Comparison of ENCODE assay signal across 1 cellular context in the genomic region with DNA sequence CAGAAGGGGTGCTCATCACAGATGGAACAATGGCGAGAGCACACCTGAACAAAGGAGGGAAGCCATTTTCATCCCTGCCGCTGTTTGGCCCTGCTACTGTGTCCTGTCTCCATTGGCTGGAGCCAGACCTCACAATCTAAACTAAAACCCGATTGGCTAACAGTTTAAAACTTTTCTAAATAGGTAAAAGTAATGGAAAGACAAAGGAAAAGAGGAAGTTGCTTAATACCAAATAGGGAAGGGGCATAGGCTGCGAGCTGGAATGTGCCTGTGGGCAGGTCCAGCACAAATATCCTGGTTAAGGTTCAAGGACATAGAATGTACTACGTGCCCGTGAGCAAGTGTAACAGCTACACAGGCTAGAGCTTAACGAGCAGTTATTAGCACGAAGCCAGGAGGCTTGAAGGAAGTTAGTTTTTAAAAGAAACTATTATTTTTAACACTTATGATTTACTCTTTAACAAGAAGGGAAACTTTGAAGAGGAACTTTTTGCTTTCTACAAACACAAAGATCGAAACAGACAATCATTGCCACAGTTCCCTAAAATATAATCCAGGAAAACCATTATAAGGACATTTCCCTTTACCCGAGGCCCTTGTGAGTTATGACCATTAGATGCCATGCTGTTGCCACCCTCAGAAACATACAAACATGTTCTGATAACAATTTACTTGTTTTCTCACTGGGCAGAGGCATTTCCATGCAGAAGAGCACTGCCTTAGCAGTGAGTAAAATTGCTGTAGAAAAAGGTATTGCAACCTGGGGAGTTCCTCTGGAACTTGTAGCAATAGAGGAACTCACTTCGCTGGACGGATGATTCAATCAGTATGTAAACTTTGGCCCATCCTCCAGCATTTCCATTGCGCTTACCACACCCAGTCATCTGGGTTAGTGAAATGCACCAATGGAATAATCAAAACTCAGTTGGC.
TF ChIP-seq lines count a peak whose summit lies in the region.

No MANE protein-coding gene starts in this region.

TF ChIP-seq in K562, 482 proteins besides CTCF, POLR2A, EP300 and RAD21 (continued from another document and continues in another):
- TF ChIP-seq NONO (IDR thresholded peaks at IDR 0.05; ENCODE audit: low read depth in 2 of 2, low read length in 1 of 2) (no peak), ZNF282 (CRISPR knock-in tag; IDR thresholded peaks at IDR 0.05) (no peak), ZNF324 (CRISPR knock-in tag; IDR thresholded peaks at IDR 0.05) (no peak), EHMT2 (IDR thresholded peaks at IDR 0.05) (0 out of 2 replicates have a peak, but pooled peaks have one; percentile 41), DIDO1 (tag; IDR thresholded peaks at IDR 0.05; ENCODE audit: low read depth) (no peak), RBM17 (IDR thresholded peaks at IDR 0.05; ENCODE audit: borderline replicate concordance, low read depth, low read length) (no peak), HCFC1 (IDR thresholded peaks at IDR 0.05; ENCODE audit: low read depth, low read length) (no peak), ZNF253 (CRISPR knock-in tag; conservative IDR thresholded peaks at IDR 0.05) (no peak), PHB2 (IDR thresholded peaks at IDR 0.05; ENCODE audit: low read depth) (no peak), NBN (IDR thresholded peaks at IDR 0.05; ENCODE audit: low read depth) (peak; percentile 61; the same call in 1 of the 2 replicates), MEF2A (IDR thresholded peaks at IDR 0.05; ENCODE audit: control insufficient read depth, low read depth, low read length) (no peak), HIVEP1 (CRISPR knock-in tag; IDR thresholded peaks at IDR 0.05) (no peak), XRCC4 (IDR thresholded peaks at IDR 0.05; ENCODE audit: extremely low read depth, insufficient read depth, insufficient read length) (no peak), HDAC2 (IDR thresholded peaks at IDR 0.05) (no peak), XRCC5 (IDR thresholded peaks at IDR 0.05; ENCODE audit: low read depth, low read length) (no peak), ZNF12 (CRISPR knock-in tag; IDR thresholded peaks at IDR 0.05) (no peak), SETDB1 (IDR thresholded peaks at IDR 0.05; ENCODE audit: low read length) (no peak), HSF4 (CRISPR knock-in tag; IDR thresholded peaks at IDR 0.05; ENCODE audit: borderline replicate concordance) (no peak), MEIS2 (IDR thresholded peaks at IDR 0.05; ENCODE audit: partially characterized antibody) (peak; percentile 18), ETS2 (tag; IDR thresholded peaks at IDR 0.05; ENCODE audit: borderline replicate concordance, poor library complexity, severe bottlenecking) (no peak), L3MBTL2 (IDR thresholded peaks at IDR 0.05) (peak; percentile 67), ZNF785 (CRISPR knock-in tag; IDR thresholded peaks at IDR 0.05) (no peak), ZFX (CRISPR knock-in tag; IDR thresholded peaks at IDR 0.05) (peak; percentile 44), ZNF75A (CRISPR knock-in tag; IDR thresholded peaks at IDR 0.05) (0 out of 2 replicates have a peak, but pooled peaks have one; percentile 30), TRIM24 (IDR thresholded peaks at IDR 0.05) (peak; percentile 76 to 87; a peak in 3 of 4 replicates), RUNX1 (IDR thresholded peaks at IDR 0.05; ENCODE audit: low read depth) (no peak), POLR2H (tag; IDR thresholded peaks at IDR 0.05; ENCODE audit: low read depth) (peak; percentile 90), MIER1 (IDR thresholded peaks at IDR 0.05; ENCODE audit: low read depth) (no peak), HMG20A (CRISPR knock-in tag; conservative IDR thresholded peaks at IDR 0.05) (no peak), ZNF124 (CRISPR knock-in tag; IDR thresholded peaks at IDR 0.05) (no peak), POLR2G (IDR thresholded peaks at IDR 0.05; ENCODE audit: low read depth, low read length) (0 out of 2 replicates have a peak, but pooled peaks have one; percentile 24), ZNF764 (CRISPR knock-in tag; IDR thresholded peaks at IDR 0.05; ENCODE audit: low read depth) (0 out of 2 replicates have a peak, but pooled peaks have one; percentile 32), HDAC8 (tag; IDR thresholded peaks at IDR 0.05) (peak; percentile 10; the same call in 1 of the 2 replicates)
- TF ChIP-seq, protein P1, sequence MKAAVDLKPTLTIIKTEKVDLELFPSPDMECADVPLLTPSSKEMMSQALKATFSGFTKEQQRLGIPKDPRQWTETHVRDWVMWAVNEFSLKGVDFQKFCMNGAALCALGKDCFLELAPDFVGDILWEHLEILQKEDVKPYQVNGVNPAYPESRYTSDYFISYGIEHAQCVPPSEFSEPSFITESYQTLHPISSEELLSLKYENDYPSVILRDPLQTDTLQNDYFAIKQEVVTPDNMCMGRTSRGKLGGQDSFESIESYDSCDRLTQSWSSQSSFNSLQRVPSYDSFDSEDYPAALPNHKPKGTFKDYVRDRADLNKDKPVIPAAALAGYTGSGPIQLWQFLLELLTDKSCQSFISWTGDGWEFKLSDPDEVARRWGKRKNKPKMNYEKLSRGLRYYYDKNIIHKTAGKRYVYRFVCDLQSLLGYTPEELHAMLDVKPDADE (conservative IDR thresholded peaks at IDR 0.05; ENCODE audit: control insufficient read depth, low read depth, low read length), result no peak
- TF ChIP-seq, protein P2, sequence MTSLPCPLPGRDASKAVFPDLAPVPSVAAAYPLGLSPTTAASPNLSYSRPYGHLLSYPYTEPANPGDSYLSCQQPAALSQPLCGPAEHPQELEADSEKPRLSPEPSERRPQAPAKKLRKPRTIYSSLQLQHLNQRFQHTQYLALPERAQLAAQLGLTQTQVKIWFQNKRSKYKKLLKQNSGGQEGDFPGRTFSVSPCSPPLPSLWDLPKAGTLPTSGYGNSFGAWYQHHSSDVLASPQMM (CRISPR knock-in tag; IDR thresholded peaks at IDR 0.05), result no peak
- TF ChIP-seq, protein P3, sequence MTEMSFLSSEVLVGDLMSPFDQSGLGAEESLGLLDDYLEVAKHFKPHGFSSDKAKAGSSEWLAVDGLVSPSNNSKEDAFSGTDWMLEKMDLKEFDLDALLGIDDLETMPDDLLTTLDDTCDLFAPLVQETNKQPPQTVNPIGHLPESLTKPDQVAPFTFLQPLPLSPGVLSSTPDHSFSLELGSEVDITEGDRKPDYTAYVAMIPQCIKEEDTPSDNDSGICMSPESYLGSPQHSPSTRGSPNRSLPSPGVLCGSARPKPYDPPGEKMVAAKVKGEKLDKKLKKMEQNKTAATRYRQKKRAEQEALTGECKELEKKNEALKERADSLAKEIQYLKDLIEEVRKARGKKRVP (CRISPR knock-in tag; IDR thresholded peaks at IDR 0.05), result peak; percentile 87
- TF ChIP-seq, protein P4, sequence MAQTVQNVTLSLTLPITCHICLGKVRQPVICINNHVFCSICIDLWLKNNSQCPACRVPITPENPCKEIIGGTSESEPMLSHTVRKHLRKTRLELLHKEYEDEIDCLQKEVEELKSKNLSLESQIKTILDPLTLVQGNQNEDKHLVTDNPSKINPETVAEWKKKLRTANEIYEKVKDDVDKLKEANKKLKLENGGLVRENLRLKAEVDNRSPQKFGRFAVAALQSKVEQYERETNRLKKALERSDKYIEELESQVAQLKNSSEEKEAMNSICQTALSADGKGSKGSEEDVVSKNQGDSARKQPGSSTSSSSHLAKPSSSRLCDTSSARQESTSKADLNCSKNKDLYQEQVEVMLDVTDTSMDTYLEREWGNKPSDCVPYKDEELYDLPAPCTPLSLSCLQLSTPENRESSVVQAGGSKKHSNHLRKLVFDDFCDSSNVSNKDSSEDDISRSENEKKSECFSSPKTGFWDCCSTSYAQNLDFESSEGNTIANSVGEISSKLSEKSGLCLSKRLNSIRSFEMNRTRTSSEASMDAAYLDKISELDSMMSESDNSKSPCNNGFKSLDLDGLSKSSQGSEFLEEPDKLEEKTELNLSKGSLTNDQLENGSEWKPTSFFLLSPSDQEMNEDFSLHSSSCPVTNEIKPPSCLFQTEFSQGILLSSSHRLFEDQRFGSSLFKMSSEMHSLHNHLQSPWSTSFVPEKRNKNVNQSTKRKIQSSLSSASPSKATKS (CRISPR knock-in tag; IDR thresholded peaks at IDR 0.05), result no peak
- TF ChIP-seq, protein P5, sequence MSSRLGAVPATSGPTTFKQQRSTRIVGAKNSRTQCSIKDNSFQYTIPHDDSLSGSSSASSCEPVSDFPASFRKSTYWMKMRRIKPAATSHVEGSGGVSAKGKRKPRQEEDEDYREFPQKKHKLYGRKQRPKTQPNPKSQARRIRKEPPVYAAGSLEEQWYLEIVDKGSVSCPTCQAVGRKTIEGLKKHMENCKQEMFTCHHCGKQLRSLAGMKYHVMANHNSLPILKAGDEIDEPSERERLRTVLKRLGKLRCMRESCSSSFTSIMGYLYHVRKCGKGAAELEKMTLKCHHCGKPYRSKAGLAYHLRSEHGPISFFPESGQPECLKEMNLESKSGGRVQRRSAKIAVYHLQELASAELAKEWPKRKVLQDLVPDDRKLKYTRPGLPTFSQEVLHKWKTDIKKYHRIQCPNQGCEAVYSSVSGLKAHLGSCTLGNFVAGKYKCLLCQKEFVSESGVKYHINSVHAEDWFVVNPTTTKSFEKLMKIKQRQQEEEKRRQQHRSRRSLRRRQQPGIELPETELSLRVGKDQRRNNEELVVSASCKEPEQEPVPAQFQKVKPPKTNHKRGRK (tag; IDR thresholded peaks at IDR 0.05), result no peak
- TF ChIP-seq, protein P6, sequence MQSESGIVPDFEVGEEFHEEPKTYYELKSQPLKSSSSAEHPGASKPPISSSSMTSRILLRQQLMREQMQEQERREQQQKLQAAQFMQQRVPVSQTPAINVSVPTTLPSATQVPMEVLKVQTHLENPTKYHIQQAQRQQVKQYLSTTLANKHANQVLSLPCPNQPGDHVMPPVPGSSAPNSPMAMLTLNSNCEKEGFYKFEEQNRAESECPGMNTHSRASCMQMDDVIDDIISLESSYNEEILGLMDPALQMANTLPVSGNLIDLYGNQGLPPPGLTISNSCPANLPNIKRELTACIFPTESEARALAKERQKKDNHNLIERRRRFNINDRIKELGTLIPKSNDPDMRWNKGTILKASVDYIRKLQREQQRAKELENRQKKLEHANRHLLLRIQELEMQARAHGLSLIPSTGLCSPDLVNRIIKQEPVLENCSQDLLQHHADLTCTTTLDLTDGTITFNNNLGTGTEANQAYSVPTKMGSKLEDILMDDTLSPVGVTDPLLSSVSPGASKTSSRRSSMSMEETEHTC (IDR thresholded peaks at IDR 0.05), result no peak
- TF ChIP-seq, protein P7, sequence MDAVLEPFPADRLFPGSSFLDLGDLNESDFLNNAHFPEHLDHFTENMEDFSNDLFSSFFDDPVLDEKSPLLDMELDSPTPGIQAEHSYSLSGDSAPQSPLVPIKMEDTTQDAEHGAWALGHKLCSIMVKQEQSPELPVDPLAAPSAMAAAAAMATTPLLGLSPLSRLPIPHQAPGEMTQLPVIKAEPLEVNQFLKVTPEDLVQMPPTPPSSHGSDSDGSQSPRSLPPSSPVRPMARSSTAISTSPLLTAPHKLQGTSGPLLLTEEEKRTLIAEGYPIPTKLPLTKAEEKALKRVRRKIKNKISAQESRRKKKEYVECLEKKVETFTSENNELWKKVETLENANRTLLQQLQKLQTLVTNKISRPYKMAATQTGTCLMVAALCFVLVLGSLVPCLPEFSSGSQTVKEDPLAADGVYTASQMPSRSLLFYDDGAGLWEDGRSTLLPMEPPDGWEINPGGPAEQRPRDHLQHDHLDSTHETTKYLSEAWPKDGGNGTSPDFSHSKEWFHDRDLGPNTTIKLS (IDR thresholded peaks at IDR 0.05; ENCODE audit: borderline replicate concordance, low read depth), result peak; percentile 50; the same call in 1 of the 2 replicates
- TF ChIP-seq, protein P8, sequence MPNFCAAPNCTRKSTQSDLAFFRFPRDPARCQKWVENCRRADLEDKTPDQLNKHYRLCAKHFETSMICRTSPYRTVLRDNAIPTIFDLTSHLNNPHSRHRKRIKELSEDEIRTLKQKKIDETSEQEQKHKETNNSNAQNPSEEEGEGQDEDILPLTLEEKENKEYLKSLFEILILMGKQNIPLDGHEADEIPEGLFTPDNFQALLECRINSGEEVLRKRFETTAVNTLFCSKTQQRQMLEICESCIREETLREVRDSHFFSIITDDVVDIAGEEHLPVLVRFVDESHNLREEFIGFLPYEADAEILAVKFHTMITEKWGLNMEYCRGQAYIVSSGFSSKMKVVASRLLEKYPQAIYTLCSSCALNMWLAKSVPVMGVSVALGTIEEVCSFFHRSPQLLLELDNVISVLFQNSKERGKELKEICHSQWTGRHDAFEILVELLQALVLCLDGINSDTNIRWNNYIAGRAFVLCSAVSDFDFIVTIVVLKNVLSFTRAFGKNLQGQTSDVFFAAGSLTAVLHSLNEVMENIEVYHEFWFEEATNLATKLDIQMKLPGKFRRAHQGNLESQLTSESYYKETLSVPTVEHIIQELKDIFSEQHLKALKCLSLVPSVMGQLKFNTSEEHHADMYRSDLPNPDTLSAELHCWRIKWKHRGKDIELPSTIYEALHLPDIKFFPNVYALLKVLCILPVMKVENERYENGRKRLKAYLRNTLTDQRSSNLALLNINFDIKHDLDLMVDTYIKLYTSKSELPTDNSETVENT (CRISPR knock-in tag; IDR thresholded peaks at IDR 0.05), result no peak
- TF ChIP-seq, protein P9, sequence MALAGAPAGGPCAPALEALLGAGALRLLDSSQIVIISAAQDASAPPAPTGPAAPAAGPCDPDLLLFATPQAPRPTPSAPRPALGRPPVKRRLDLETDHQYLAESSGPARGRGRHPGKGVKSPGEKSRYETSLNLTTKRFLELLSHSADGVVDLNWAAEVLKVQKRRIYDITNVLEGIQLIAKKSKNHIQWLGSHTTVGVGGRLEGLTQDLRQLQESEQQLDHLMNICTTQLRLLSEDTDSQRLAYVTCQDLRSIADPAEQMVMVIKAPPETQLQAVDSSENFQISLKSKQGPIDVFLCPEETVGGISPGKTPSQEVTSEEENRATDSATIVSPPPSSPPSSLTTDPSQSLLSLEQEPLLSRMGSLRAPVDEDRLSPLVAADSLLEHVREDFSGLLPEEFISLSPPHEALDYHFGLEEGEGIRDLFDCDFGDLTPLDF (CRISPR knock-in tag; IDR thresholded peaks at IDR 0.05), result no peak
- TF ChIP-seq, protein P10, sequence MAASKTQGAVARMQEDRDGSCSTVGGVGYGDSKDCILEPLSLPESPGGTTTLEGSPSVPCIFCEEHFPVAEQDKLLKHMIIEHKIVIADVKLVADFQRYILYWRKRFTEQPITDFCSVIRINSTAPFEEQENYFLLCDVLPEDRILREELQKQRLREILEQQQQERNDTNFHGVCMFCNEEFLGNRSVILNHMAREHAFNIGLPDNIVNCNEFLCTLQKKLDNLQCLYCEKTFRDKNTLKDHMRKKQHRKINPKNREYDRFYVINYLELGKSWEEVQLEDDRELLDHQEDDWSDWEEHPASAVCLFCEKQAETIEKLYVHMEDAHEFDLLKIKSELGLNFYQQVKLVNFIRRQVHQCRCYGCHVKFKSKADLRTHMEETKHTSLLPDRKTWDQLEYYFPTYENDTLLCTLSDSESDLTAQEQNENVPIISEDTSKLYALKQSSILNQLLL (CRISPR knock-in tag; IDR thresholded peaks at IDR 0.05; ENCODE audit: borderline replicate concordance), result no peak
